In genomic region chrX:69309074-69309792, GRCh38 we compare ENCODE assay signal across 1 cellular context.
TF ChIP-seq lines count a peak whose summit lies in the region.

No MANE protein-coding gene starts in this region.

TF ChIP-seq in WTC11, 78 proteins besides CTCF, POLR2A, EP300 and RAD21:
- TF ChIP-seq MYBL2 (CRISPR knock-in tag; IDR thresholded peaks at IDR 0.05) (no peak), TEAD4 (CRISPR knock-in tag; IDR thresholded peaks at IDR 0.05) (no peak), NR2C2 (CRISPR knock-in tag; IDR thresholded peaks at IDR 0.05) (no peak)
TF ChIP-seq in WTC11: peak in this region for 0.
